8 cellular contexts compared by ENCODE assay signal in the genomic region with DNA sequence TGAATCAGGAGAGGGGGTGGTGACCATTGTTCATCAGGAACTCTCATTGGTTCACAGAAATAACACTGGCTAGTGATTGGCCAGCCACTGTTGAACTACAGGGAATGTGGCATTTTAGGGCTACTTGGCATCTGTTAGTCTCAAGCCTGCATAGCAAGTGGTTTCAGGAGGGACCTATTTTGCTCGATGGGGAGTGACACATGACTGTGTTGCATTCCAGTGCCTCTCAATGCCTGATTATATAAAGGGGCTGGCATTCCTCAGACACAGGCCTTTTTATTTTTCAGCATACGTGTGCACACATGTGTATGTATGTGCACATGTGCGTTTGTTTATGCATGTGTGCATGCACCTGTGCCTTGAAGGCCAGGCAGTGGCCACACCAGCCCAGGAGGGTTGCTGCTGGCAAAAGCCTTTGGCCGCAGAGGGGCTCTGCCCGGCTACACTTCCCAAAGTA. TPM values are rescaled to one million over a fixed set of nuclear protein-coding genes. Genes with fewer than 3 reads are reported as not detected.
DNase-seq lines count a peak whose midpoint lies in the region; TF ChIP-seq lines count a peak whose summit lies in the region.
"Had no signal": no experiment of that assay in that cellular context is flagged by ENCODE, and none has a peak within 500 bp of the region (broad histone marks: within the 10 kb centered on the region; RNA-seq: fewer than 3 reads in every experiment).

No MANE protein-coding gene starts in this region.

- TF ChIP-seq CTCF in GM10266 (IDR thresholded peaks at IDR 0.05; ENCODE audit: control insufficient read depth, insufficient read depth, low read depth, missing control alignments): no peak
- TF ChIP-seq CTCF in PC-9 (conservative IDR thresholded peaks at IDR 0.05): no peak
- TF ChIP-seq CTCF in osteocyte (IDR thresholded peaks at IDR 0.05): no peak

- H3K27ac ChIP-seq in PC-9 (peak overlapping the region; percentile 30; the same call in 1 of the 2 replicates), mesenchymal stem cell (ENCODE audit: low read length, poor library complexity, severe bottlenecking) (no peak overlapping the region)
- peak overlapping the region; percentile 90 for H3K27ac ChIP-seq in effector memory CD4-positive, alpha-beta T cell (ENCODE audit: insufficient read depth, low read length, poor library complexity, severe bottlenecking)

- DNase-seq in GM10266 (ENCODE audit: extremely low spot score): peak; percentile 17
- peak; percentile 76 to 85 for DNase-seq in PC-9
- DNase-seq in effector memory CD4-positive, alpha-beta T cell: no peak
- DNase-seq in osteocyte (ENCODE audit: extremely low spot score, unreplicated experiment): peak; percentile 64
- DNase-seq in germinal center (ENCODE audit: low spot score): no peak
- DNase-seq in DMS53 treated with DMSO at 0.1 percent for 48 hours (lab: John Stamatoyannopoulos, UW; ENCODE audit: unreplicated experiment): no peak
- DNase-seq in mesenchymal stem cell: no peak
- DNase-seq: NCI-H146 had no signal

- H3K9me3 ChIP-seq in PC-9 (ENCODE audit: insufficient read depth, low read depth): no peaks in the 10 kb centered on the region
- H3K9me3 ChIP-seq in effector memory CD4-positive, alpha-beta T cell (ENCODE audit: control insufficient read depth, low read length): no peaks in the 10 kb centered on the region
- no peaks in the 10 kb centered on the region for H3K9me3 ChIP-seq in mesenchymal stem cell (ENCODE audit: control insufficient read depth, low read length)

- H3K4ac ChIP-seq in mesenchymal stem cell (ENCODE audit: low read depth in 1 of 2, low read length in 2 of 2): no peak overlapping the region

- peaks cover 44% of the 10 kb centered on the region for H3F3A ChIP-seq in PC-9 (ENCODE audit: insufficient read depth, low read depth)

- H3K14ac ChIP-seq in mesenchymal stem cell (ENCODE audit: low read length in 2 of 2): no peak overlapping the region

- H2BK5ac ChIP-seq in mesenchymal stem cell (ENCODE audit: low read depth, low read length, poor library complexity, severe bottlenecking): no peak overlapping the region

- H3K4me2 ChIP-seq in PC-9 (0 out of 2 replicates have a peak overlapping the region, but pooled peaks have one; percentile 12), mesenchymal stem cell (ENCODE audit: low read length, poor library complexity, severe bottlenecking) (no peak overlapping the region)

- no peaks in the 10 kb centered on the region for H3K79me1 ChIP-seq in mesenchymal stem cell (replicated peaks; ENCODE audit: low read length, poor library complexity, severe bottlenecking)

- no peak overlapping the region for H2BK15ac ChIP-seq in mesenchymal stem cell (ENCODE audit: low read depth, poor library complexity, severe bottlenecking)

- H2AFZ ChIP-seq in PC-9 (no peak overlapping the region), mesenchymal stem cell (ENCODE audit: low read depth, low read length) (no peak overlapping the region)

- H2BK120ac ChIP-seq in mesenchymal stem cell (ENCODE audit: low read depth, low read length): no peak overlapping the region

- H4K91ac ChIP-seq in mesenchymal stem cell (ENCODE audit: low read length): no peak overlapping the region

- peaks cover under 1% of the 10 kb centered on the region for H3K79me2 ChIP-seq in PC-9 (ENCODE audit: low read depth)

- H3K4me3 Mint-ChIP-seq in osteocyte (ENCODE audit: unreplicated experiment): no peak overlapping the region

- no peak overlapping the region for H3K9ac ChIP-seq in mesenchymal stem cell (ENCODE audit: low read length)

- no peaks in the 10 kb centered on the region for H3K9me2 ChIP-seq in PC-9 (ENCODE audit: insufficient read depth)

- no peak overlapping the region for H2AK5ac ChIP-seq in mesenchymal stem cell (ENCODE audit: low read length, severe bottlenecking)

- H3K36me3 Mint-ChIP-seq in osteocyte (ENCODE audit: unreplicated experiment): no peaks in the 10 kb centered on the region

- peaks cover 4% of the 10 kb centered on the region for H3K27me3 Mint-ChIP-seq in osteocyte (ENCODE audit: unreplicated experiment)

- H3K9me3 Mint-ChIP-seq in osteocyte (ENCODE audit: unreplicated experiment): no peaks in the 10 kb centered on the region

- H3K4me1 ChIP-seq in PC-9 (replicated peaks; ENCODE audit: insufficient read depth): peaks cover 54% of the 10 kb centered on the region
- peaks cover 68% of the 10 kb centered on the region for H3K4me1 ChIP-seq in effector memory CD4-positive, alpha-beta T cell (ENCODE audit: control insufficient read depth, insufficient read depth, low read length, poor library complexity, severe bottlenecking)
- peaks cover 5% of the 10 kb centered on the region for H3K4me1 ChIP-seq in mesenchymal stem cell (ENCODE audit: control insufficient read depth, insufficient read depth, low read depth, low read length)

- CTCF ChIA-PET in PC-9 (lab: Charles Lee): no interaction called here

- 80% methylated on average over 5 of the region's 5 CpGs for WGBS in mesenchymal stem cell

- intact Hi-C loops in PC-9 (cut with micrococcal nuclease; ENCODE audit: unreplicated experiment): loop anchor here (5.0 kb wide), 2 partner anchors 142 to 252 kb away; no protein-coding TSS in a partner anchor

- no peaks in the 10 kb centered on the region for H3K36me3 ChIP-seq in PC-9 (ENCODE audit: low read depth)
- peaks cover 21% of the 10 kb centered on the region for H3K36me3 ChIP-seq in effector memory CD4-positive, alpha-beta T cell (ENCODE audit: control insufficient read depth, insufficient read depth, low read length)
- H3K36me3 ChIP-seq in mesenchymal stem cell (ENCODE audit: control insufficient read depth in 1 of 2, insufficient read depth in 2 of 2, low read depth in 1 of 2, low read length in 2 of 2): no peaks in the 10 kb centered on the region

- H3K4me1 Mint-ChIP-seq in osteocyte (ENCODE audit: unreplicated experiment): no peaks in the 10 kb centered on the region

- no peak overlapping the region for H3K4me3 ChIP-seq in PC-9
- peak overlapping the region; percentile 29 for H3K4me3 ChIP-seq in effector memory CD4-positive, alpha-beta T cell (ENCODE audit: insufficient read depth, low read depth, low read length, poor library complexity, severe bottlenecking)
- H3K4me3 ChIP-seq in mesenchymal stem cell (ENCODE audit: insufficient read depth in 1 of 2, low read depth in 1 of 2, low read length in 2 of 2): no peak overlapping the region

- no peaks in the 10 kb centered on the region for H4K20me1 ChIP-seq in PC-9 (ENCODE audit: insufficient read depth)

- no TSS peak for BruUV-seq in PC-9 (replicated peaks; lab: Mats Ljungman, UMichigan)

- H4K8ac ChIP-seq in mesenchymal stem cell (ENCODE audit: low read length): no peak overlapping the region

- no peak overlapping the region for H2BK12ac ChIP-seq in mesenchymal stem cell (ENCODE audit: low read length in 2 of 2)

- POLR2A ChIA-PET in PC-9 (lab: Charles Lee; ENCODE audit: unreplicated experiment): no interaction called here

- H3K23ac ChIP-seq in mesenchymal stem cell (ENCODE audit: low read length in 2 of 2): no peak overlapping the region

- H3K18ac ChIP-seq in mesenchymal stem cell (ENCODE audit: low read depth in 1 of 2, low read length in 2 of 2): no peak overlapping the region

- H3K27me3 ChIP-seq in PC-9 (ENCODE audit: insufficient read depth, low read depth) (no peaks in the 10 kb centered on the region), mesenchymal stem cell (ENCODE audit: control insufficient read depth in 1 of 2, insufficient read depth in 1 of 2, low read length in 2 of 2) (peaks cover 0 to 30% of the 10 kb centered on the region in 2 experiments)
- no peaks in the 10 kb centered on the region for H3K27me3 ChIP-seq in effector memory CD4-positive, alpha-beta T cell (replicated peaks; ENCODE audit: control insufficient read depth, insufficient read depth, low read length, poor library complexity, severe bottlenecking)

- H3K27ac Mint-ChIP-seq in osteocyte (ENCODE audit: unreplicated experiment): no peak overlapping the region

RNA-seq across cellular contexts. Expression of a gene that starts 23.2 kb away (rescaled TPM):
- 84.9 and 89.0 TPM in 2 replicates for total RNA-seq in PC-9 (2021)
- not detected in 2 replicates for total RNA-seq in osteocyte
- polyA plus RNA-seq in mesenchymal stem cell (2013, experiment 1 of 2): not detected
- polyA plus RNA-seq in mesenchymal stem cell (2013, experiment 2 of 2): not detected

Comparison
In these comparisons a context has a peak if more than half of its experiments do, and no peak if none do; other contexts are left out.
1. DNase-seq: peak in GM10266 (single experiment), PC-9 (2 of 2) and osteocyte (single experiment); none in effector memory CD4-positive, alpha-beta T cell (0 of 3), germinal center (single experiment), DMS53 treated with DMSO at 0.1 percent for 48 hours (single experiment) and mesenchymal stem cell (single experiment).
2. RNA of a gene that starts 23.2 kb away (total RNA-seq): 84.9 to 89.0 TPM in PC-9; not detected in osteocyte; every median in the first group is over 10 times any median in the second.